Comparison of ENCODE assay signal across 1 cellular context in genomic region chr14:103569436-103569835, GRCh38.
TF ChIP-seq lines count a peak whose summit lies in the region.

No MANE protein-coding gene starts in this region.

TF ChIP-seq in neural cell, 6 proteins besides CTCF, POLR2A, EP300 and RAD21:
- TF ChIP-seq, protein P1, sequence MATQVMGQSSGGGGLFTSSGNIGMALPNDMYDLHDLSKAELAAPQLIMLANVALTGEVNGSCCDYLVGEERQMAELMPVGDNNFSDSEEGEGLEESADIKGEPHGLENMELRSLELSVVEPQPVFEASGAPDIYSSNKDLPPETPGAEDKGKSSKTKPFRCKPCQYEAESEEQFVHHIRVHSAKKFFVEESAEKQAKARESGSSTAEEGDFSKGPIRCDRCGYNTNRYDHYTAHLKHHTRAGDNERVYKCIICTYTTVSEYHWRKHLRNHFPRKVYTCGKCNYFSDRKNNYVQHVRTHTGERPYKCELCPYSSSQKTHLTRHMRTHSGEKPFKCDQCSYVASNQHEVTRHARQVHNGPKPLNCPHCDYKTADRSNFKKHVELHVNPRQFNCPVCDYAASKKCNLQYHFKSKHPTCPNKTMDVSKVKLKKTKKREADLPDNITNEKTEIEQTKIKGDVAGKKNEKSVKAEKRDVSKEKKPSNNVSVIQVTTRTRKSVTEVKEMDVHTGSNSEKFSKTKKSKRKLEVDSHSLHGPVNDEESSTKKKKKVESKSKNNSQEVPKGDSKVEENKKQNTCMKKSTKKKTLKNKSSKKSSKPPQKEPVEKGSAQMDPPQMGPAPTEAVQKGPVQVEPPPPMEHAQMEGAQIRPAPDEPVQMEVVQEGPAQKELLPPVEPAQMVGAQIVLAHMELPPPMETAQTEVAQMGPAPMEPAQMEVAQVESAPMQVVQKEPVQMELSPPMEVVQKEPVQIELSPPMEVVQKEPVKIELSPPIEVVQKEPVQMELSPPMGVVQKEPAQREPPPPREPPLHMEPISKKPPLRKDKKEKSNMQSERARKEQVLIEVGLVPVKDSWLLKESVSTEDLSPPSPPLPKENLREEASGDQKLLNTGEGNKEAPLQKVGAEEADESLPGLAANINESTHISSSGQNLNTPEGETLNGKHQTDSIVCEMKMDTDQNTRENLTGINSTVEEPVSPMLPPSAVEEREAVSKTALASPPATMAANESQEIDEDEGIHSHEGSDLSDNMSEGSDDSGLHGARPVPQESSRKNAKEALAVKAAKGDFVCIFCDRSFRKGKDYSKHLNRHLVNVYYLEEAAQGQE (IDR thresholded peaks at IDR 0.05; ENCODE audit: borderline replicate concordance) = no peak
- TF ChIP-seq POLR2AphosphoS5 (IDR thresholded peaks at IDR 0.05) = no peak
- no peak for TF ChIP-seq MXI1 (conservative IDR thresholded peaks at IDR 0.05; ENCODE audit: poor library complexity, severe bottlenecking)
- TF ChIP-seq TAF1 (IDR thresholded peaks at IDR 0.05; ENCODE audit: low read depth) = no peak
- no peak for TF ChIP-seq EZH2 (IDR thresholded peaks at IDR 0.05; ENCODE audit: borderline replicate concordance, insufficient read depth, low read length, poor library complexity, severe bottlenecking)
- no peak for TF ChIP-seq SMC3 (conservative IDR thresholded peaks at IDR 0.05; ENCODE audit: poor library complexity)
